1 cellular context compared by ENCODE assay signal in the genomic region with DNA sequence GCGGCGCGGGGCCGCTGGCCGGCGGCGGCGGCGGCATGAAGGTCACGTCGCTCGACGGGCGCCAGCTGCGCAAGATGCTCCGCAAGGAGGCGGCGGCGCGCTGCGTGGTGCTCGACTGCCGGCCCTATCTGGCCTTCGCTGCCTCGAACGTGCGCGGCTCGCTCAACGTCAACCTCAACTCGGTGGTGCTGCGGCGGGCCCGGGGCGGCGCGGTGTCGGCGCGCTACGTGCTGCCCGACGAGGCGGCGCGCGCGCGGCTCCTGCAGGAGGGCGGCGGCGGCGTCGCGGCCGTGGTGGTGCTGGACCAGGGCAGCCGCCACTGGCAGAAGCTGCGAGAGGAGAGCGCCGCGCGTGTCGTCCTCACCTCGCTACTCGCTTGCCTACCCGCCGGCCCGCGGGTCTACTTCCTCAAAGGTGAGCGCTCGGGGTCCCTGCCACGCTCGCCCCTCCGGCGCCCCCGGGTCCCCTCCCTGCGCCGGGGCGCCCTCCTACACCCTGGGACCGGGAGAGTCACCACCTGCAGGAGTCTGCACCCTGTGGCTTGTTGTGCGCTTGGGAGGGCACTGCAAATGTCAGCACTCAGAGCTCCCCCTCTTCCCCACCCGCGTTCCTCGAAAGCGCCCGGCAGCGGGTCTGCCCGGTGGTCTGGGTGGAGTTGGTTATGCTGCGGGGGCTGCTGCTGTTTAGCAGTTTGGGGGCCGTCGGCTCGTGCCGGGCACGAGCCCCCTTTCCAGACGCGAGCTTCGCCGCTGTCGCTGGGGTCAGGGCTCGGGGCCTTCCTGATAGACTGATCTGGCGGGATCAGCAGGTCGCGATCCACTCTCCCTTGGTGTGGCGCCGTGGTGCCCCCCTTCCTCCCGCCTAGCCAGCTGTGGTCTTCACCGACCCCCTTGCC.
A peak's percentile ranks its signal among the peaks of the same experiment; 100 is the strongest.
TF ChIP-seq lines count a peak whose summit lies in the region.

No MANE protein-coding gene starts in this region.

TF ChIP-seq in GM12878, 131 proteins besides CTCF, POLR2A, EP300 and RAD21 (continued from another document and continues in another):
- no peak for TF ChIP-seq IRF5 (IDR thresholded peaks at IDR 0.05; ENCODE audit: borderline replicate concordance)
- no peak for TF ChIP-seq SMC3 (IDR thresholded peaks at IDR 0.05; ENCODE audit: borderline replicate concordance, low read length)
- TF ChIP-seq RAD51 (IDR thresholded peaks at IDR 0.05), result no peak
- no peak; the same call in 1 of the 2 replicates for TF ChIP-seq CREM (IDR thresholded peaks at IDR 0.05; ENCODE audit: low read depth)
- peak; percentile 4; the same call in 1 of the 2 replicates for TF ChIP-seq YY1 (IDR thresholded peaks at IDR 0.05; ENCODE audit: low read depth, low read length)
- no peak for TF ChIP-seq PAX5 (IDR thresholded peaks at IDR 0.05; ENCODE audit: borderline replicate concordance, low read depth, low read length)
- no peak for TF ChIP-seq PAX8 (IDR thresholded peaks at IDR 0.05)
- no peak for TF ChIP-seq ESRRA (IDR thresholded peaks at IDR 0.05; ENCODE audit: low read length)
- TF ChIP-seq TCF3 (IDR thresholded peaks at IDR 0.05; ENCODE audit: borderline replicate concordance, insufficient read depth, low read depth, low read length), result 0 out of 2 replicates have a peak, but pooled peaks have one; percentile 6
- no peak for TF ChIP-seq HDAC6 (IDR thresholded peaks at IDR 0.05; ENCODE audit: unreplicated experiment)
- TF ChIP-seq ZNF274 (IDR thresholded peaks at IDR 0.05; ENCODE audit: insufficient read depth, insufficient read length), result no peak
- no peak for TF ChIP-seq SIX5 (IDR thresholded peaks at IDR 0.05; ENCODE audit: low read depth, low read length, severe bottlenecking)
- TF ChIP-seq, protein P1, sequence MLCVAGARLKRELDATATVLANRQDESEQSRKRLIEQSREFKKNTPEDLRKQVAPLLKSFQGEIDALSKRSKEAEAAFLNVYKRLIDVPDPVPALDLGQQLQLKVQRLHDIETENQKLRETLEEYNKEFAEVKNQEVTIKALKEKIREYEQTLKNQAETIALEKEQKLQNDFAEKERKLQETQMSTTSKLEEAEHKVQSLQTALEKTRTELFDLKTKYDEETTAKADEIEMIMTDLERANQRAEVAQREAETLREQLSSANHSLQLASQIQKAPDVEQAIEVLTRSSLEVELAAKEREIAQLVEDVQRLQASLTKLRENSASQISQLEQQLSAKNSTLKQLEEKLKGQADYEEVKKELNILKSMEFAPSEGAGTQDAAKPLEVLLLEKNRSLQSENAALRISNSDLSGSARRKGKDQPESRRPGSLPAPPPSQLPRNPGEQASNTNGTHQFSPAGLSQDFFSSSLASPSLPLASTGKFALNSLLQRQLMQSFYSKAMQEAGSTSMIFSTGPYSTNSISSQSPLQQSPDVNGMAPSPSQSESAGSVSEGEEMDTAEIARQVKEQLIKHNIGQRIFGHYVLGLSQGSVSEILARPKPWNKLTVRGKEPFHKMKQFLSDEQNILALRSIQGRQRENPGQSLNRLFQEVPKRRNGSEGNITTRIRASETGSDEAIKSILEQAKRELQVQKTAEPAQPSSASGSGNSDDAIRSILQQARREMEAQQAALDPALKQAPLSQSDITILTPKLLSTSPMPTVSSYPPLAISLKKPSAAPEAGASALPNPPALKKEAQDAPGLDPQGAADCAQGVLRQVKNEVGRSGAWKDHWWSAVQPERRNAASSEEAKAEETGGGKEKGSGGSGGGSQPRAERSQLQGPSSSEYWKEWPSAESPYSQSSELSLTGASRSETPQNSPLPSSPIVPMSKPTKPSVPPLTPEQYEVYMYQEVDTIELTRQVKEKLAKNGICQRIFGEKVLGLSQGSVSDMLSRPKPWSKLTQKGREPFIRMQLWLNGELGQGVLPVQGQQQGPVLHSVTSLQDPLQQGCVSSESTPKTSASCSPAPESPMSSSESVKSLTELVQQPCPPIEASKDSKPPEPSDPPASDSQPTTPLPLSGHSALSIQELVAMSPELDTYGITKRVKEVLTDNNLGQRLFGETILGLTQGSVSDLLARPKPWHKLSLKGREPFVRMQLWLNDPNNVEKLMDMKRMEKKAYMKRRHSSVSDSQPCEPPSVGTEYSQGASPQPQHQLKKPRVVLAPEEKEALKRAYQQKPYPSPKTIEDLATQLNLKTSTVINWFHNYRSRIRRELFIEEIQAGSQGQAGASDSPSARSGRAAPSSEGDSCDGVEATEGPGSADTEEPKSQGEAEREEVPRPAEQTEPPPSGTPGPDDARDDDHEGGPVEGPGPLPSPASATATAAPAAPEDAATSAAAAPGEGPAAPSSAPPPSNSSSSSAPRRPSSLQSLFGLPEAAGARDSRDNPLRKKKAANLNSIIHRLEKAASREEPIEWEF (IDR thresholded peaks at IDR 0.05; ENCODE audit: insufficient replicate concordance, low read depth, low read length), result no peak
- no peak for TF ChIP-seq SMAD1 (IDR thresholded peaks at IDR 0.05; ENCODE audit: low read depth, partially characterized antibody)
- no peak for TF ChIP-seq CEBPZ (IDR thresholded peaks at IDR 0.05; ENCODE audit: low read depth, low read length)
- TF ChIP-seq NBN (IDR thresholded peaks at IDR 0.05), result no peak
- peak; percentile 62 for TF ChIP-seq DPF2 (IDR thresholded peaks at IDR 0.05)
- TF ChIP-seq, protein P2, sequence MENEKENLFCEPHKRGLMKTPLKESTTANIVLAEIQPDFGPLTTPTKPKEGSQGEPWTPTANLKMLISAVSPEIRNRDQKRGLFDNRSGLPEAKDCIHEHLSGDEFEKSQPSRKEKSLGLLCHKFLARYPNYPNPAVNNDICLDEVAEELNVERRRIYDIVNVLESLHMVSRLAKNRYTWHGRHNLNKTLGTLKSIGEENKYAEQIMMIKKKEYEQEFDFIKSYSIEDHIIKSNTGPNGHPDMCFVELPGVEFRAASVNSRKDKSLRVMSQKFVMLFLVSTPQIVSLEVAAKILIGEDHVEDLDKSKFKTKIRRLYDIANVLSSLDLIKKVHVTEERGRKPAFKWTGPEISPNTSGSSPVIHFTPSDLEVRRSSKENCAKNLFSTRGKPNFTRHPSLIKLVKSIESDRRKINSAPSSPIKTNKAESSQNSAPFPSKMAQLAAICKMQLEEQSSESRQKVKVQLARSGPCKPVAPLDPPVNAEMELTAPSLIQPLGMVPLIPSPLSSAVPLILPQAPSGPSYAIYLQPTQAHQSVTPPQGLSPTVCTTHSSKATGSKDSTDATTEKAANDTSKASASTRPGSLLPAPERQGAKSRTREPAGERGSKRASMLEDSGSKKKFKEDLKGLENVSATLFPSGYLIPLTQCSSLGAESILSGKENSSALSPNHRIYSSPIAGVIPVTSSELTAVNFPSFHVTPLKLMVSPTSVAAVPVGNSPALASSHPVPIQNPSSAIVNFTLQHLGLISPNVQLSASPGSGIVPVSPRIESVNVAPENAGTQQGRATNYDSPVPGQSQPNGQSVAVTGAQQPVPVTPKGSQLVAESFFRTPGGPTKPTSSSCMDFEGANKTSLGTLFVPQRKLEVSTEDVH (IDR thresholded peaks at IDR 0.05; ENCODE audit: low read depth, partially characterized antibody), result no peak
- TF ChIP-seq SKIL (IDR thresholded peaks at IDR 0.05; ENCODE audit: low read depth, poor library complexity, severe bottlenecking), result no peak
- no peak for TF ChIP-seq ATF7 (IDR thresholded peaks at IDR 0.05; ENCODE audit: low read depth)
- TF ChIP-seq GATAD2B (conservative IDR thresholded peaks at IDR 0.05; ENCODE audit: low read depth), result peak; percentile 51
- no peak for TF ChIP-seq EGR1 (IDR thresholded peaks at IDR 0.05; ENCODE audit: borderline replicate concordance in 1 of 2, low read depth in 2 of 2, low read length in 2 of 2)
- TF ChIP-seq SPI1 (IDR thresholded peaks at IDR 0.05; ENCODE audit: borderline replicate concordance, insufficient read depth, low read depth, low read length), result no peak
- TF ChIP-seq, protein P3, sequence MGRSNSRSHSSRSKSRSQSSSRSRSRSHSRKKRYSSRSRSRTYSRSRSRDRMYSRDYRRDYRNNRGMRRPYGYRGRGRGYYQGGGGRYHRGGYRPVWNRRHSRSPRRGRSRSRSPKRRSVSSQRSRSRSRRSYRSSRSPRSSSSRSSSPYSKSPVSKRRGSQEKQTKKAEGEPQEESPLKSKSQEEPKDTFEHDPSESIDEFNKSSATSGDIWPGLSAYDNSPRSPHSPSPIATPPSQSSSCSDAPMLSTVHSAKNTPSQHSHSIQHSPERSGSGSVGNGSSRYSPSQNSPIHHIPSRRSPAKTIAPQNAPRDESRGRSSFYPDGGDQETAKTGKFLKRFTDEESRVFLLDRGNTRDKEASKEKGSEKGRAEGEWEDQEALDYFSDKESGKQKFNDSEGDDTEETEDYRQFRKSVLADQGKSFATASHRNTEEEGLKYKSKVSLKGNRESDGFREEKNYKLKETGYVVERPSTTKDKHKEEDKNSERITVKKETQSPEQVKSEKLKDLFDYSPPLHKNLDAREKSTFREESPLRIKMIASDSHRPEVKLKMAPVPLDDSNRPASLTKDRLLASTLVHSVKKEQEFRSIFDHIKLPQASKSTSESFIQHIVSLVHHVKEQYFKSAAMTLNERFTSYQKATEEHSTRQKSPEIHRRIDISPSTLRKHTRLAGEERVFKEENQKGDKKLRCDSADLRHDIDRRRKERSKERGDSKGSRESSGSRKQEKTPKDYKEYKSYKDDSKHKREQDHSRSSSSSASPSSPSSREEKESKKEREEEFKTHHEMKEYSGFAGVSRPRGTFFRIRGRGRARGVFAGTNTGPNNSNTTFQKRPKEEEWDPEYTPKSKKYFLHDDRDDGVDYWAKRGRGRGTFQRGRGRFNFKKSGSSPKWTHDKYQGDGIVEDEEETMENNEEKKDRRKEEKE (IDR thresholded peaks at IDR 0.05), result no peak
- no peak; a peak in 1 of 4 replicates for TF ChIP-seq ETV6 (conservative IDR thresholded peaks at IDR 0.05 in 1 of 2, IDR thresholded peaks at IDR 0.05 in 1 of 2; ENCODE audit: borderline replicate concordance in 1 of 2, low read depth in 1 of 2)
- TF ChIP-seq CBFB (IDR thresholded peaks at IDR 0.05; ENCODE audit: low read depth), result no peak
- TF ChIP-seq RB1 (IDR thresholded peaks at IDR 0.05; ENCODE audit: borderline replicate concordance), result no peak
- TF ChIP-seq BRCA1 (IDR thresholded peaks at IDR 0.05; ENCODE audit: low read depth, low read length), result no peak
- TF ChIP-seq NR2C2 (IDR thresholded peaks at IDR 0.05; ENCODE audit: borderline replicate concordance, control insufficient read depth, insufficient read length, low read depth), result no peak
- no peak for TF ChIP-seq MYB (IDR thresholded peaks at IDR 0.05; ENCODE audit: borderline replicate concordance, low read depth, low read length)
- no peak for TF ChIP-seq MTA2 (IDR thresholded peaks at IDR 0.05; ENCODE audit: low read depth)
- TF ChIP-seq CHD4 (IDR thresholded peaks at IDR 0.05), result no peak
- TF ChIP-seq, protein P4, sequence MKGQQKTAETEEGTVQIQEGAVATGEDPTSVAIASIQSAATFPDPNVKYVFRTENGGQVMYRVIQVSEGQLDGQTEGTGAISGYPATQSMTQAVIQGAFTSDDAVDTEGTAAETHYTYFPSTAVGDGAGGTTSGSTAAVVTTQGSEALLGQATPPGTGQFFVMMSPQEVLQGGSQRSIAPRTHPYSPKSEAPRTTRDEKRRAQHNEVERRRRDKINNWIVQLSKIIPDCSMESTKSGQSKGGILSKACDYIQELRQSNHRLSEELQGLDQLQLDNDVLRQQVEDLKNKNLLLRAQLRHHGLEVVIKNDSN (IDR thresholded peaks at IDR 0.05; ENCODE audit: borderline replicate concordance, extremely low read length, insufficient read depth, low read depth, low read length), result no peak
- no peak for TF ChIP-seq SUZ12 (IDR thresholded peaks at IDR 0.05; ENCODE audit: unreplicated experiment)
- no peak for TF ChIP-seq NFXL1 (IDR thresholded peaks at IDR 0.05; ENCODE audit: borderline replicate concordance)
- no peak for TF ChIP-seq MXI1 (IDR thresholded peaks at IDR 0.05; ENCODE audit: low read depth, low read length)
- no peak for TF ChIP-seq MYC (IDR thresholded peaks at IDR 0.05; ENCODE audit: insufficient read depth, insufficient read length, insufficient replicate concordance, low read length, severe bottlenecking)
